ENCODE assay signal across 9 cellular contexts in the genomic region with DNA sequence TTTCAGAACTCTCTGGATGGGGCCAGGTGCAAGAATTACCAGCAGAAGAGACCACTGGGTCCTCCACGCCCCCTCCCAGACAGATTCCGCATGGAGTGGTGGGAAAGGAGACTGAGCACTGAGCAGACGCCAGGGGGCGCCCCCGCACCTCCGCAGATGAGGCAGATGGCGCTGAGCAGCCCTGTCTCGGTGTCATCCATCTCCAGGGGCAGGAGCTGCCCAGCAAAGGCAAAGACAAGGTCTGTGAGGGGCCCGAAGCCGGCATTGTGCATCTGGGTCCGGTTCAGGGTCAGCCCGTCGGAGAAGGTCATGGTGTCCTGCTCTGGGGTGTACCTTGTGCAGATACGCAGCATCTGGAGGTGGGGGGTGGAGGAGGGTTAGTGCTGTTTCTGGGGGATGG. TPM values are rescaled to one million over a fixed set of nuclear protein-coding genes. Genes with fewer than 3 reads are reported as not detected.
A peak's percentile ranks its signal among the peaks of the same experiment; 100 is the strongest.
DNase-seq lines count a peak whose midpoint lies in the region; ATAC-seq and TF ChIP-seq lines count a peak whose summit lies in the region.
"Had no signal": no experiment of that assay in that cellular context is flagged by ENCODE, and none has a peak within 500 bp of the region (broad histone marks: within the 10 kb centered on the region; RNA-seq: fewer than 3 reads in every experiment).

No MANE protein-coding gene starts in this region.

- H3K9me3 ChIP-seq in OCI-LY7 (ENCODE audit: low read length), result no peaks in the 10 kb centered on the region

- H3K9me2 ChIP-seq in OCI-LY7 (ENCODE audit: insufficient read depth, low read length), result no peaks in the 10 kb centered on the region

- DNase-seq in Daoy (ENCODE audit: low read depth) (peak; percentile 84), HuH-7.5 (ENCODE audit: low spot score) (peak; percentile 96), OCI-LY7 (ENCODE audit: low spot score) (peak; percentile 86), activated T-cell treated with anti-CD3 and anti-CD28 coated beads for 24 hours (ENCODE audit: low read depth) (peak; percentile 78), erythroblast (lab: John Stamatoyannopoulos, UW) (peak; percentile 81 to 90)
- DNase-seq in natural killer cell treated with Interleukin-12 subunit alpha and Interleukin-12 subunit beta and Interleukin-15 and Interleukin-18, amount 100 ng/mL, for 72 hours (ENCODE audit: low spot score), result peak; percentile 85
- peak; percentile 67 for DNase-seq in stimulated activated naive B cell treated with anti-CD40 and anti-IgM and Interleukin-4, amounts not matched to agents 10 μg/mL and 1 μg/mL and 100 μg/mL, for 72 hours

- no peak overlapping the region for H2AFZ ChIP-seq in OCI-LY7 (ENCODE audit: low read length)

- no TSS peak for BruUV-seq in OCI-LY7 (replicated peaks; lab: Mats Ljungman, UMichigan)

- POLR2A ChIA-PET in OCI-LY7 (lab: Charles Lee), result interaction anchor here (0.7 to 6.2 kb wide), 5 partner anchors 18 to 108 kb away, joined by 3 to 41 read pairs (median 4); partner anchors contain the start of genes AAAS and ESPL1

- no peak overlapping the region for H3K27ac ChIP-seq in OCI-LY7 (ENCODE audit: low read depth, low read length, poor library complexity, severe bottlenecking)

- peak overlapping the region in 1 of 2 donors; percentile 36 for H3K27ac Mint-ChIP-seq in natural killer cell treated with Interleukin-12 subunit alpha and Interleukin-12 subunit beta and Interleukin-15 and Interleukin-18, amount 100 ng/mL, for 72 hours
- peak overlapping the region; percentile 60 for H3K27ac Mint-ChIP-seq in stimulated activated naive B cell treated with anti-CD40 and anti-IgM and Interleukin-4, amounts not matched to agents 10 μg/mL and 1 μg/mL and 100 μg/mL, for 72 hours
- H3K27ac Mint-ChIP-seq: dendritic cell treated with granulocyte-macrophage colony-stimulating factor and Interleukin-4, amounts not matched to agents 40 ng/mL and 50 ng/mL, for 4 days had no signal

- H4K20me1 ChIP-seq in OCI-LY7 (ENCODE audit: insufficient read depth, low read length), result no peaks in the 10 kb centered on the region

- intact Hi-C loops in OCI-LY7 (cut with micrococcal nuclease; ENCODE audit: unreplicated experiment), result loop anchor here (1.0 to 2.0 kb wide), 5 partner anchors 37 to 107 kb away; partner anchors contain the start of genes AAAS and ESPL1

- peak overlapping the region; percentile 96; the same call in 1 of the 2 replicates for H3K4me2 ChIP-seq in OCI-LY7 (ENCODE audit: low read length)

- no peaks in the 10 kb centered on the region for H3K79me2 ChIP-seq in OCI-LY7 (ENCODE audit: insufficient read depth, low read depth, low read length)

- no peak for TF ChIP-seq POLR2A in erythroblast (IDR thresholded peaks at IDR 0.05; ENCODE audit: low read length)

- CTCF ChIA-PET in OCI-LY7 (lab: Charles Lee; ENCODE audit: unreplicated experiment), result interaction anchor here (0.8 to 6.0 kb wide), 7 partner anchors 32 to 108 kb away, joined by 3 to 80 read pairs (median 5); partner anchors contain the start of genes AAAS, ESPL1 and PFDN5

- H3K4me1 ChIP-seq in OCI-LY7 (ENCODE audit: insufficient read depth, low read length, poor library complexity, severe bottlenecking), result peaks cover 87% of the 10 kb centered on the region

- no peak overlapping the region for H3K4me3 ChIP-seq in OCI-LY7 (ENCODE audit: low read depth, low read length, poor library complexity, severe bottlenecking)

- H3K4me1 Mint-ChIP-seq in natural killer cell treated with Interleukin-12 subunit alpha and Interleukin-12 subunit beta and Interleukin-15 and Interleukin-18, amount 100 ng/mL, for 72 hours (ENCODE audit: low read depth in 2 of 2), result peaks cover 65 to 74% of the 10 kb centered on the region in 2 donors
- peaks cover 66 to 85% of the 10 kb centered on the region in 2 donors for H3K4me1 Mint-ChIP-seq in stimulated activated naive B cell treated with anti-CD40 and anti-IgM and Interleukin-4, amounts not matched to agents 10 μg/mL and 1 μg/mL and 100 μg/mL, for 72 hours

- no peak overlapping the region for H3K4me3 Mint-ChIP-seq in natural killer cell treated with Interleukin-12 subunit alpha and Interleukin-12 subunit beta and Interleukin-15 and Interleukin-18, amount 100 ng/mL, for 72 hours
- no peak overlapping the region for H3K4me3 Mint-ChIP-seq in stimulated activated naive B cell treated with anti-CD40 and anti-IgM and Interleukin-4, amounts not matched to agents 10 μg/mL and 1 μg/mL and 100 μg/mL, for 72 hours
- H3K4me3 Mint-ChIP-seq: dendritic cell treated with granulocyte-macrophage colony-stimulating factor and Interleukin-4, amounts not matched to agents 40 ng/mL and 50 ng/mL, for 4 days had no signal

- peak; percentile 69 to 80 for ATAC-seq in natural killer cell treated with Interleukin-12 subunit alpha and Interleukin-12 subunit beta and Interleukin-15 and Interleukin-18, amount 100 ng/mL, for 72 hours
- peak; percentile 78 to 80 for ATAC-seq in stimulated activated naive B cell treated with anti-CD40 and anti-IgM and Interleukin-4, amounts not matched to agents 10 μg/mL and 1 μg/mL and 100 μg/mL, for 72 hours (replicated peaks)
- no peak for ATAC-seq in HG03045 (IDR thresholded peaks at IDR 0.05; ENCODE audit: unreplicated experiment)

- peak; percentile 94 for TF ChIP-seq CTCF in OCI-LY7 (conservative IDR thresholded peaks at IDR 0.05; ENCODE audit: low read length)

- H3K9me3 Mint-ChIP-seq in natural killer cell treated with Interleukin-12 subunit alpha and Interleukin-12 subunit beta and Interleukin-15 and Interleukin-18, amount 100 ng/mL, for 72 hours, result no peaks in the 10 kb centered on the region
- H3K9me3 Mint-ChIP-seq in stimulated activated naive B cell treated with anti-CD40 and anti-IgM and Interleukin-4, amounts not matched to agents 10 μg/mL and 1 μg/mL and 100 μg/mL, for 72 hours, result no peaks in the 10 kb centered on the region
- H3K9me3 Mint-ChIP-seq: dendritic cell treated with granulocyte-macrophage colony-stimulating factor and Interleukin-4, amounts not matched to agents 40 ng/mL and 50 ng/mL, for 4 days had no signal

- no peaks in the 10 kb centered on the region for H3K36me3 Mint-ChIP-seq in natural killer cell treated with Interleukin-12 subunit alpha and Interleukin-12 subunit beta and Interleukin-15 and Interleukin-18, amount 100 ng/mL, for 72 hours
- peaks cover 36 to 46% of the 10 kb centered on the region in 2 donors for H3K36me3 Mint-ChIP-seq in stimulated activated naive B cell treated with anti-CD40 and anti-IgM and Interleukin-4, amounts not matched to agents 10 μg/mL and 1 μg/mL and 100 μg/mL, for 72 hours

- no peaks in the 10 kb centered on the region for H3K27me3 Mint-ChIP-seq in natural killer cell treated with Interleukin-12 subunit alpha and Interleukin-12 subunit beta and Interleukin-15 and Interleukin-18, amount 100 ng/mL, for 72 hours
- H3K27me3 Mint-ChIP-seq in stimulated activated naive B cell treated with anti-CD40 and anti-IgM and Interleukin-4, amounts not matched to agents 10 μg/mL and 1 μg/mL and 100 μg/mL, for 72 hours, result no peaks in the 10 kb centered on the region
- H3K27me3 Mint-ChIP-seq: dendritic cell treated with granulocyte-macrophage colony-stimulating factor and Interleukin-4, amounts not matched to agents 40 ng/mL and 50 ng/mL, for 4 days had no signal

- peaks cover 9% of the 10 kb centered on the region; the same call in 1 of the 2 replicates for H3K36me3 ChIP-seq in OCI-LY7 (ENCODE audit: insufficient read depth, low read length)

RNA-seq across cellular contexts. Expression of gene ITGB7, which starts 6.3 kb away (rescaled TPM):
- total RNA-seq in Daoy (2014; rRNA removed; shearing (Covaris generic)), result 0.03 and 0.34 TPM in 2 replicates
- 48.6 and 51.7 TPM in 2 replicates for total RNA-seq in OCI-LY7 (2014; rRNA removed; shearing (Covaris generic))
- total RNA-seq in OCI-LY7 (2022), result 153 and 207 TPM in 2 replicates
- total RNA-seq in natural killer cell treated with Interleukin-12 subunit alpha and Interleukin-12 subunit beta and Interleukin-15 and Interleukin-18, amount 100 ng/mL, for 72 hours, result 10 to 100 TPM; 53.0 to 81.0 TPM

RNA-seq across cellular contexts. Expression of gene RARG, which starts 18.7 kb away (rescaled TPM):
- total RNA-seq in Daoy (2014; rRNA removed; shearing (Covaris generic)), result 3.5 and 6.2 TPM in 2 replicates
- total RNA-seq in OCI-LY7 (2014; rRNA removed; shearing (Covaris generic)), result 1.4 and 7.0 TPM in 2 replicates
- total RNA-seq in OCI-LY7 (2022), result 5.1 and 8.4 TPM in 2 replicates
- 10 to 100 TPM in 1 of 2 donors, 1 to 10 TPM in 1; 5.8 to 13.3 TPM for total RNA-seq in natural killer cell treated with Interleukin-12 subunit alpha and Interleukin-12 subunit beta and Interleukin-15 and Interleukin-18, amount 100 ng/mL, for 72 hours

RNA-seq across cellular contexts. Expression of gene CSAD, which starts 32.6 kb away (rescaled TPM):
- 4.7 and 11.0 TPM in 2 replicates for total RNA-seq in Daoy (2014; rRNA removed; shearing (Covaris generic))
- 18.9 and 25.8 TPM in 2 replicates for total RNA-seq in OCI-LY7 (2014; rRNA removed; shearing (Covaris generic))
- 26.9 and 32.0 TPM in 2 replicates for total RNA-seq in OCI-LY7 (2022)
- total RNA-seq in natural killer cell treated with Interleukin-12 subunit alpha and Interleukin-12 subunit beta and Interleukin-15 and Interleukin-18, amount 100 ng/mL, for 72 hours, result 10 to 100 TPM; 26.0 to 43.2 TPM

RNA-seq across cellular contexts. Expression of gene ZNF740, which starts 32.8 kb away (rescaled TPM):
- 10.9 and 12.0 TPM in 2 replicates for total RNA-seq in Daoy (2014; rRNA removed; shearing (Covaris generic))
- 26.1 and 31.6 TPM in 2 replicates for total RNA-seq in OCI-LY7 (2014; rRNA removed; shearing (Covaris generic))
- 58.2 and 66.5 TPM in 2 replicates for total RNA-seq in OCI-LY7 (2022)
- 10 to 100 TPM; 34.6 to 53.1 TPM for total RNA-seq in natural killer cell treated with Interleukin-12 subunit alpha and Interleukin-12 subunit beta and Interleukin-15 and Interleukin-18, amount 100 ng/mL, for 72 hours

RNA-seq across cellular contexts. Expression of gene ESPL1, which starts 54.8 kb away (rescaled TPM):
- 29.0 and 31.6 TPM in 2 replicates for total RNA-seq in Daoy (2014; rRNA removed; shearing (Covaris generic))
- 77.4 and 78.2 TPM in 2 replicates for total RNA-seq in OCI-LY7 (2014; rRNA removed; shearing (Covaris generic))
- 121 and 137 TPM in 2 replicates for total RNA-seq in OCI-LY7 (2022)
- total RNA-seq in natural killer cell treated with Interleukin-12 subunit alpha and Interleukin-12 subunit beta and Interleukin-15 and Interleukin-18, amount 100 ng/mL, for 72 hours, result 100 to 1,000 TPM in 1 of 2 donors, 10 to 100 TPM in 1; 35.2 to 127 TPM

Comparison
In these comparisons a context has a peak if more than half of its experiments do, and no peak if none do; other contexts are left out.
1. RNA of gene ITGB7, which starts 6.3 kb away (total RNA-seq): 48.6 to 207 TPM in OCI-LY7 and 53.0 to 81.0 TPM in natural killer cell treated with Interleukin-12 subunit alpha and Interleukin-12 subunit beta and Interleukin-15 and Interleukin-18, amount 100 ng/mL, for 72 hours; 0.03 to 0.34 TPM in Daoy; every median in the first group is over 10 times any median in the second.
2. Peak in every context shown above with its lines, with median percentiles within 50 percentile points of each other: DNase-seq.